In genomic region chr1:48680411-48681035, GRCh38 we compare ENCODE assay signal across 1 cellular context.
TF ChIP-seq lines count a peak whose summit lies in the region.

No MANE protein-coding gene starts in this region.

TF ChIP-seq in GM23338, 12 proteins besides CTCF, POLR2A, EP300 and RAD21 (continued from another document):
- TF ChIP-seq REST (IDR thresholded peaks at IDR 0.05; ENCODE audit: unreplicated experiment) (no peak), EZH2 (IDR thresholded peaks at IDR 0.05; ENCODE audit: low read depth, unreplicated experiment) (no peak)
